In the genomic region with DNA sequence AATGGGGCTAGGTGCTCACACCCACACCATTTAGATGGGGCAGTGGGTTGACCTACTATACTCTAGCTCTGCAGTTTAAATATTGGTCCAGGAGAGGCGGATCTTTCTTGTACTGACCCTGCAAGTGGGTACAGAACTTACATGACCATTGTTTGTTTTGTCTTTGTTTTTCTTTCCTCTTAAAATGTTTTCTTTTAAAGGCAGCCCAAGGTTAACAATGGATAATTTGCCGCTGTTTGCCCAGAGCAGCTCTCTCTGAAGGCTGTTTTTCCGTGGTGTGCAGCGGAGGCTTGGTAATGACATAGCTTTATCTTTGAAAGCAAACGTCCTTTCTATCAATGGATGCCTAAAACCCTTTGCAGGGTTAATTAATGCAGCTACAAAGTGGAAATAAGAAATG, we compare ENCODE assay signal across 15 cellular contexts.
DNase-seq lines count a peak whose midpoint lies in the region; TF ChIP-seq lines count a peak whose summit lies in the region.
"Had no signal": no experiment of that assay in that cellular context is flagged by ENCODE, and none has a peak within 500 bp of the region (broad histone marks: within the 10 kb centered on the region; RNA-seq: fewer than 3 reads in every experiment).

No MANE protein-coding gene starts in this region.

- CTCF ChIA-PET in MCF 10A (lab: Yijun Ruan, JAX): interaction anchor here (1.2 to 1.5 kb wide), 3 partner anchors 10 to 40 kb away, joined by 3 to 8 read pairs (median 3); no protein-coding TSS in a partner anchor

- H3K4me1 ChIP-seq in breast epithelium: no peaks in the 10 kb centered on the region
- no peaks in the 10 kb centered on the region for H3K4me1 ChIP-seq in parathyroid adenoma
- H3K4me1 ChIP-seq: BE2C, Caco-2, HAP-1 had no signal

- TF ChIP-seq CTCF in MCF 10A (IDR thresholded peaks at IDR 0.05; ENCODE audit: unreplicated experiment) (no peak), breast epithelium (IDR thresholded peaks at IDR 0.05) (no peak), mesothelial cell of epicardium (IDR thresholded peaks at IDR 0.05; ENCODE audit: unreplicated experiment) (no peak), parathyroid adenoma (IDR thresholded peaks at IDR 0.05) (no peak)

- peaks cover 13% of the 10 kb centered on the region for H3K4me1 Mint-ChIP-seq in MCF 10A (ENCODE audit: insufficient read depth, unreplicated experiment)
- peaks cover 16% of the 10 kb centered on the region for H3K4me1 Mint-ChIP-seq in mesothelial cell of epicardium
- H3K4me1 Mint-ChIP-seq: CD4-positive, CD25-positive, alpha-beta regulatory T cell; CD8-positive, alpha-beta memory T cell had no signal

- H3K79me2 ChIP-seq in parathyroid adenoma: no peaks in the 10 kb centered on the region

- H3K9me3 Mint-ChIP-seq in MCF 10A (ENCODE audit: unreplicated experiment) (no peaks in the 10 kb centered on the region), mesothelial cell of epicardium (no peaks in the 10 kb centered on the region)
- H3K9me3 Mint-ChIP-seq: CD4-positive, CD25-positive, alpha-beta regulatory T cell; CD8-positive, alpha-beta memory T cell had no signal

- TF ChIP-seq POLR2A in breast epithelium (IDR thresholded peaks at IDR 0.05): no peak

- POLR2A ChIA-PET in MCF 10A (lab: Yijun Ruan, JAX): interaction anchor here (0.6 to 1.7 kb wide), 7 partner anchors 9 to 283 kb away, joined by 3 to 10 read pairs (median 4); no protein-coding TSS in a partner anchor

- H3K9ac ChIP-seq in parathyroid adenoma: no peak overlapping the region

- no peak overlapping the region for H3K4me3 Mint-ChIP-seq in MCF 10A (ENCODE audit: unreplicated experiment)
- H3K4me3 Mint-ChIP-seq in mesothelial cell of epicardium: no peak overlapping the region
- H3K4me3 Mint-ChIP-seq: CD4-positive, CD25-positive, alpha-beta regulatory T cell; CD8-positive, alpha-beta memory T cell had no signal

- no peaks in the 10 kb centered on the region for H3K9me3 ChIP-seq in breast epithelium
- H3K9me3 ChIP-seq in parathyroid adenoma (ENCODE audit: control insufficient read depth, low read length): no peaks in the 10 kb centered on the region
- H3K9me3 ChIP-seq: BE2C, Caco-2, HAP-1 had no signal

- H3K27ac ChIP-seq in breast epithelium: no peak overlapping the region
- no peak overlapping the region for H3K27ac ChIP-seq in parathyroid adenoma

- BruUV-seq in MCF 10A (replicated peaks; lab: Mats Ljungman, UMichigan): no TSS peak

- H3K4me2 ChIP-seq in parathyroid adenoma (ENCODE audit: low read length): no peak overlapping the region

- H3K27ac Mint-ChIP-seq in MCF 10A (ENCODE audit: low read depth, unreplicated experiment): peak overlapping the region; percentile 18
- peak overlapping the region; percentile 54 for H3K27ac Mint-ChIP-seq in mesothelial cell of epicardium
- H3K27ac Mint-ChIP-seq: CD8-positive, alpha-beta memory T cell had no signal

- intact Hi-C loops in MCF 10A (cut with micrococcal nuclease): no loop called here
- intact Hi-C loops in breast epithelium (cut with DNase I; ENCODE audit: low total_unique reads): no loop called here

- DNase-seq in MCF 10A (ENCODE audit: unreplicated experiment): no peak
- no peak for DNase-seq in breast epithelium (ENCODE audit: low spot score in 2 of 2)
- peak; percentile 67 for DNase-seq in NCI-H69 (lab: John Stamatoyannopoulos, UW)
- no peak for DNase-seq in mesothelial cell of epicardium (ENCODE audit: low spot score in 2 of 2, unreplicated experiment in 2 of 2)
- DNase-seq in kidney tubule cell (ENCODE audit: low spot score): no peak
- DNase-seq in AG20443 (ENCODE audit: low spot score): no peak
- no peak for DNase-seq in cerebellar cortex (ENCODE audit: low spot score)
- DNase-seq: 8988T; BE2C; C1 segment of cervical spinal cord; Caco-2; CD4-positive, CD25-positive, alpha-beta regulatory T cell; CD8-positive, alpha-beta memory T cell had no signal

- H3K27me3 Mint-ChIP-seq in MCF 10A (ENCODE audit: insufficient read depth, unreplicated experiment): no peaks in the 10 kb centered on the region
- no peaks in the 10 kb centered on the region for H3K27me3 Mint-ChIP-seq in mesothelial cell of epicardium (ENCODE audit: low read depth)

- H3K4me3 ChIP-seq in breast epithelium (no peak overlapping the region), parathyroid adenoma (ENCODE audit: low read depth, low read length) (no peak overlapping the region)
- H3K4me3 ChIP-seq: HAP-1 had no signal

- H3K36me3 Mint-ChIP-seq in MCF 10A (ENCODE audit: insufficient read depth, unreplicated experiment) (no peaks in the 10 kb centered on the region), mesothelial cell of epicardium (no peaks in the 10 kb centered on the region)
- H3K36me3 Mint-ChIP-seq: CD4-positive, CD25-positive, alpha-beta regulatory T cell; CD8-positive, alpha-beta memory T cell had no signal

- H3K27me3 ChIP-seq in breast epithelium (no peaks in the 10 kb centered on the region), parathyroid adenoma (ENCODE audit: control insufficient read depth, insufficient read depth, low read length) (no peaks in the 10 kb centered on the region)
- H3K27me3 ChIP-seq: BE2C had no signal

- peak overlapping the region; percentile 34 for H2AFZ ChIP-seq in parathyroid adenoma

- H3K36me3 ChIP-seq in breast epithelium (no peaks in the 10 kb centered on the region), parathyroid adenoma (ENCODE audit: control insufficient read depth, insufficient read depth, low read length) (no peaks in the 10 kb centered on the region)
- H3K36me3 ChIP-seq: BE2C, HAP-1 had no signal
